8 cellular contexts compared by ENCODE assay signal in genomic region chr20:49982346-49983122, GRCh38. TPM values are rescaled to one million over a fixed set of nuclear protein-coding genes. Genes with fewer than 3 reads are reported as not detected.
DNase-seq lines count a peak whose midpoint lies in the region; FAIRE-seq and TF ChIP-seq lines count a peak whose summit lies in the region.

Gene SNAI1 (plus strand): TSS chr20:49982980. CDS start chr20:49983060, 80 bp downstream.

- FAIRE-seq in H54 (lab: Jason Lieb, UNC) = no peak

- no peaks in the 10 kb centered on the region for H3K36me3 ChIP-seq in MM.1S (replicated peaks; ENCODE audit: insufficient read depth, low read length)

- peak; percentile 44 for TF ChIP-seq CTCF in MM.1S (IDR thresholded peaks at IDR 0.05; ENCODE audit: low read length)

- no peaks in the 10 kb centered on the region for H3K9me3 ChIP-seq in MM.1S (replicated peaks; ENCODE audit: insufficient read depth, low read length)

- H3K4me1 ChIP-seq in MM.1S (ENCODE audit: low read length) = peaks cover 3% of the 10 kb centered on the region

- peak within 1 kb of the TSS; percentile 99 for H3K4me2 ChIP-seq in MM.1S (ENCODE audit: low read depth, low read length)

- no peak within 1 kb of the TSS for H3K27ac ChIP-seq in MM.1S (ENCODE audit: low read length)

- peak within 1 kb of the TSS; percentile 50; the same call in 1 of the 2 replicates for H3K9ac ChIP-seq in MM.1S (ENCODE audit: low read length)

- DNase-seq in EH (ENCODE audit: low read depth) (peak; percentile 85), H54 (ENCODE audit: insufficient read length, low spot score) (peak; percentile 79), MM.1S (peak; percentile 93), SHP77 treated with DMSO at 0.1 percent for 48 hours (lab: John Stamatoyannopoulos, UW) (peak; percentile 38), germinal center (ENCODE audit: low spot score) (peak; percentile 98), occipital lobe (lab: John Stamatoyannopoulos, UW) (peak; percentile 72), superior temporal gyrus (ENCODE audit: extremely low spot score) (peak; percentile 80)
- peak; percentile 48 to 80 (median 61) for DNase-seq in activated naive CD4-positive, alpha-beta T cell (lab: John Stamatoyannopoulos, UW)

- no peaks in the 10 kb centered on the region for H3K79me2 ChIP-seq in MM.1S (ENCODE audit: low read length)

- peak; percentile 100 for TF ChIP-seq POLR2A in H54 (IDR thresholded peaks at IDR 0.05; ENCODE audit: low read depth, low read length)

- H3K27me3 ChIP-seq in MM.1S (replicated peaks; ENCODE audit: insufficient read depth, low read length) = no peaks in the 10 kb centered on the region

- no peaks in the 10 kb centered on the region for H3K9me2 ChIP-seq in MM.1S (replicated peaks; ENCODE audit: insufficient read depth, low read length)

- peak within 1 kb of the TSS; percentile 93 for H2AFZ ChIP-seq in MM.1S (ENCODE audit: low read length)

- H4K20me1 ChIP-seq in MM.1S (ENCODE audit: insufficient read depth, low read length) = no peaks in the 10 kb centered on the region

- H3K4me3 ChIP-seq in MM.1S (ENCODE audit: low read length) = peak within 1 kb of the TSS; percentile 63

- H3F3A ChIP-seq in MM.1S (ENCODE audit: insufficient read depth, low read length) = no peaks in the 10 kb centered on the region

RNA-seq across cellular contexts. Expression of gene SNAI1, which starts in this region (rescaled TPM):
- not detected for total RNA-seq in occipital lobe

Comparison
In these comparisons a context has a peak if more than half of its experiments do, and no peak if none do; other contexts are left out.
1. Peak in DNase-seq in occipital lobe; RNA of the gene not detected or under 1 TPM.
2. DNase-seq: peak in every context shown above with its lines; median percentile 98 in germinal center; 93 in MM.1S; 85 in EH; 80 in superior temporal gyrus; 79 in H54; 72 in occipital lobe; 61 in activated naive CD4-positive, alpha-beta T cell; 38 in SHP77 treated with DMSO at 0.1 percent for 48 hours.